Comparison of ENCODE assay signal across 26 cellular contexts in the genomic region with DNA sequence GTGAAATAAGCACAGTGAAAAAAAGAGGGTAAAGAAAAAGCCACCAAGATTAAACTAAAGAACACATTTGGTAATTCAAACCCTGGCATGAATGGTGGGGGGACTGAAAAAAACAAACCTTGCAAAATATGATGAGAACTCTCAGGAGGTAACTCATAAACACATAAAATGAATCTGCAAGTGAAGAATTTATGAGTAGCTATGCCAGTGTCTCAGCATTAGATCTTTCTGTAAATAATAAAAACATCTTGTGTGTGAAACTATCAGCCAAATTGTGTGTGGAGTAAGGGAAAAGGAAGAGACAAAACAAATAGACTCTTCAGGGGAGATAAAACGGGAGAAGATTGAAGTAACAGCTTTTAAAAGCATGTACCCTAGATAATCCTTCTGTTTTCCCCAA.
"Had no signal": no experiment of that assay in that cellular context is flagged by ENCODE, and none has a peak within 500 bp of the region (broad histone marks: within the 10 kb centered on the region; RNA-seq: fewer than 3 reads in every experiment).

No MANE protein-coding gene starts in this region.

- H3K27me3 Mint-ChIP-seq: activated B cell treated with CpG ODN at 0.5 μM for 24 hours; dendritic cell treated with granulocyte-macrophage colony-stimulating factor and Interleukin-4, amounts not matched to agents 40 ng/mL and 50 ng/mL, for 4 days; stimulated activated naive CD8-positive, alpha-beta T cell treated with anti-CD3 and anti-CD28 coated beads, Interleukin-15, Interleukin-2, amounts not matched to agents 100 ng/mL and 50 ng/mL, for 24 hours; type B pancreatic cell had no signal

- H3K4me1 Mint-ChIP-seq: activated B cell treated with CpG ODN at 0.5 μM for 24 hours; activated CD4-positive, alpha-beta T cell treated with anti-CD3 and anti-CD28 coated beads for 36 hours; activated CD8-positive, alpha-beta memory T cell treated with anti-CD3 and anti-CD28 coated beads, Interleukin-2, amount 10 ng/mL, durations not matched to agents 7 days and 5 days; central memory CD8-positive, alpha-beta T cell; naive thymus-derived CD8-positive, alpha-beta T cell; T-cell had no signal

- H3K27ac Mint-ChIP-seq: activated B cell treated with CpG ODN at 0.5 μM for 24 hours; activated CD4-positive, alpha-beta T cell treated with anti-CD3 and anti-CD28 coated beads for 36 hours; activated CD8-positive, alpha-beta memory T cell treated with anti-CD3 and anti-CD28 coated beads, Interleukin-2, amount 10 ng/mL, durations not matched to agents 7 days and 5 days; activated CD8-positive, alpha-beta T cell treated with anti-CD3 and anti-CD28 coated beads, Interleukin-2, amount 10 ng/mL, durations not matched to agents 7 days and 5 days; activated naive CD4-positive, alpha-beta T cell treated with anti-CD3 and anti-CD28 coated beads, Interleukin-2, amount 50 U/mL, for 72 hours; activated T-helper 2 cell treated with anti-CD3 and anti-CD28 coated beads, Interferon-gamma antibody, Interleukin-2, Interleukin-4, amounts not matched to agents 10 μg/mL and 5 μg/mL and 100 μg/mL, durations not matched to agents 14 hours and 24 hours and 36 hours; dendritic cell treated with granulocyte-macrophage colony-stimulating factor and Interleukin-4, amounts not matched to agents 40 ng/mL and 50 ng/mL, for 4 days; naive thymus-derived CD8-positive, alpha-beta T cell; stimulated activated naive CD8-positive, alpha-beta T cell treated with anti-CD3 and anti-CD28 coated beads, Interleukin-15, Interleukin-2, amounts not matched to agents 100 ng/mL and 50 ng/mL, for 24 hours; T-cell; type B pancreatic cell had no signal

- H3K9me3 ChIP-seq: breast epithelium, esophagus squamous epithelium, gastrocnemius medialis, spleen had no signal

- H3K4me3 Mint-ChIP-seq: activated B cell treated with CpG ODN at 0.5 μM for 24 hours; activated CD4-positive, alpha-beta T cell treated with anti-CD3 and anti-CD28 coated beads for 36 hours; activated CD8-positive, alpha-beta memory T cell treated with anti-CD3 and anti-CD28 coated beads, Interleukin-2, amount 10 ng/mL, durations not matched to agents 7 days and 5 days; activated CD8-positive, alpha-beta T cell treated with anti-CD3 and anti-CD28 coated beads, Interleukin-2, amount 10 ng/mL, durations not matched to agents 7 days and 5 days; central memory CD8-positive, alpha-beta T cell; dendritic cell treated with granulocyte-macrophage colony-stimulating factor and Interleukin-4, amounts not matched to agents 40 ng/mL and 50 ng/mL, for 4 days; naive thymus-derived CD8-positive, alpha-beta T cell; stimulated activated naive CD8-positive, alpha-beta T cell treated with anti-CD3 and anti-CD28 coated beads, Interleukin-15, Interleukin-2, amounts not matched to agents 100 ng/mL and 50 ng/mL, for 24 hours; T-cell; type B pancreatic cell had no signal

- H3K36me3 Mint-ChIP-seq: activated CD8-positive, alpha-beta memory T cell treated with anti-CD3 and anti-CD28 coated beads, Interleukin-2, amount 10 ng/mL, durations not matched to agents 7 days and 5 days; activated naive CD4-positive, alpha-beta T cell treated with anti-CD3 and anti-CD28 coated beads, Interleukin-2, amount 50 U/mL, for 72 hours; naive thymus-derived CD8-positive, alpha-beta T cell; T-cell; type B pancreatic cell had no signal

- DNase-seq: activated B cell treated with CpG ODN at 0.5 μM for 24 hours; activated CD4-positive, alpha-beta T cell treated with anti-CD3 and anti-CD28 coated beads for 36 hours; activated CD8-positive, alpha-beta memory T cell treated with anti-CD3 and anti-CD28 coated beads, Interleukin-2, amount 10 ng/mL, durations not matched to agents 7 days and 5 days; activated CD8-positive, alpha-beta T cell treated with anti-CD3 and anti-CD28 coated beads, Interleukin-2, amount 10 ng/mL, durations not matched to agents 7 days and 5 days; activated T-cell treated with anti-CD3 and anti-CD28 coated beads, Interleukin-2, amount 50 U/mL, for 48 hours; esophagus squamous epithelium; gastrocnemius medialis; glutamatergic neuron; hippocampal formation; left cardiac atrium; left ventricle myocardium superior; midbrain; naive thymus-derived CD8-positive, alpha-beta T cell; posterior cingulate gyrus; right cardiac atrium; spleen; stimulated activated CD4-positive, alpha-beta T cell treated with anti-CD3 and anti-CD28 coated beads, Interleukin-2, amount 100 ng/mL, for 48 hours; substantia nigra; T-cell had no signal

- H3K27ac ChIP-seq: breast epithelium, esophagus squamous epithelium, gastrocnemius medialis, spleen had no signal

- H3K4me1 ChIP-seq: breast epithelium, gastrocnemius medialis had no signal

- H3K27me3 ChIP-seq: breast epithelium, esophagus squamous epithelium, gastrocnemius medialis, spleen had no signal

- ATAC-seq: activated CD4-positive, alpha-beta T cell treated with anti-CD3 and anti-CD28 coated beads for 36 hours; activated CD8-positive, alpha-beta memory T cell treated with anti-CD3 and anti-CD28 coated beads, Interleukin-2, amount 10 ng/mL, durations not matched to agents 7 days and 5 days; activated CD8-positive, alpha-beta T cell treated with anti-CD3 and anti-CD28 coated beads, Interleukin-2, amount 10 ng/mL, durations not matched to agents 7 days and 5 days; activated naive CD4-positive, alpha-beta T cell treated with anti-CD3 and anti-CD28 coated beads, Interleukin-2, amount 50 U/mL, for 72 hours; gastrocnemius medialis; left cardiac atrium; left ventricle myocardium superior; naive thymus-derived CD8-positive, alpha-beta T cell; right cardiac atrium; T-cell had no signal

- H3K4me3 ChIP-seq: breast epithelium, esophagus squamous epithelium, gastrocnemius medialis, spleen had no signal

- H3K36me3 ChIP-seq: breast epithelium, esophagus squamous epithelium, gastrocnemius medialis, spleen had no signal

- H3K9me3 Mint-ChIP-seq: activated B cell treated with CpG ODN at 0.5 μM for 24 hours; activated naive CD4-positive, alpha-beta T cell treated with anti-CD3 and anti-CD28 coated beads, Interleukin-2, amount 50 U/mL, for 72 hours; activated T-helper 2 cell treated with anti-CD3 and anti-CD28 coated beads, Interferon-gamma antibody, Interleukin-2, Interleukin-4, amounts not matched to agents 10 μg/mL and 5 μg/mL and 100 μg/mL, durations not matched to agents 14 hours and 24 hours and 36 hours; central memory CD8-positive, alpha-beta T cell; dendritic cell treated with granulocyte-macrophage colony-stimulating factor and Interleukin-4, amounts not matched to agents 40 ng/mL and 50 ng/mL, for 4 days; stimulated activated naive CD8-positive, alpha-beta T cell treated with anti-CD3 and anti-CD28 coated beads, Interleukin-15, Interleukin-2, amounts not matched to agents 100 ng/mL and 50 ng/mL, for 24 hours; T-cell; type B pancreatic cell had no signal
